Comparison of ENCODE assay signal across 8 cellular contexts in genomic region chr14:90382491-90383125, GRCh38. TPM values are rescaled to one million over a fixed set of nuclear protein-coding genes. Genes with fewer than 3 reads are reported as not detected.
A peak's percentile ranks its signal among the peaks of the same experiment; 100 is the strongest.
DNase-seq lines count a peak whose midpoint lies in the region; ATAC-seq and TF ChIP-seq lines count a peak whose summit lies in the region.

No MANE protein-coding gene starts in this region.

- H3K4me3 ChIP-seq in ACC112 (ENCODE audit: low read depth, low read length) (peak overlapping the region; percentile 76), adipocyte (ENCODE audit: low read length) (peak overlapping the region; percentile 90), right atrium auricular region (peak overlapping the region; percentile 41 to 68), aorta (ENCODE audit: low read length in 2 of 2) (peak overlapping the region; percentile 53 to 80)

- H3K27me3 ChIP-seq in ACC112 (ENCODE audit: insufficient read depth, low read length) = no peaks in the 10 kb centered on the region
- no peaks in the 10 kb centered on the region for H3K27me3 ChIP-seq in adipocyte (replicated peaks; ENCODE audit: control insufficient read depth, insufficient read depth, low read length)
- no peaks in the 10 kb centered on the region for H3K27me3 ChIP-seq in right atrium auricular region
- H3K27me3 ChIP-seq in aorta (ENCODE audit: control insufficient read depth in 1 of 2, insufficient read depth in 2 of 2, low read length in 1 of 2) = no peaks in the 10 kb centered on the region

- H3K79me2 ChIP-seq in ACC112 (ENCODE audit: control insufficient read depth, insufficient read depth, low read length, unreplicated experiment) = no peaks in the 10 kb centered on the region

- H3K9ac ChIP-seq in adipocyte (ENCODE audit: low read length) = peak overlapping the region; percentile 99

- H2AFZ ChIP-seq in ACC112 (ENCODE audit: low read length, unreplicated experiment) = peak overlapping the region; percentile 60

- H3K36me3 ChIP-seq in ACC112 (ENCODE audit: insufficient read depth, low read length) = no peaks in the 10 kb centered on the region
- no peaks in the 10 kb centered on the region for H3K36me3 ChIP-seq in adipocyte (ENCODE audit: control insufficient read depth, insufficient read depth, low read length, severe bottlenecking)
- H3K36me3 ChIP-seq in right atrium auricular region = no peaks in the 10 kb centered on the region
- no peaks in the 10 kb centered on the region for H3K36me3 ChIP-seq in aorta (ENCODE audit: control insufficient read depth in 1 of 2, insufficient read depth in 2 of 2, low read length in 1 of 2)

- H3K4me1 ChIP-seq in ACC112 (ENCODE audit: control insufficient read depth, insufficient read depth, low read length, unreplicated experiment) (peaks cover 34% of the 10 kb centered on the region), adipocyte (ENCODE audit: control insufficient read depth, insufficient read depth, low read length) (peaks cover 47% of the 10 kb centered on the region), right atrium auricular region (peaks cover 0 to 30% of the 10 kb centered on the region in 2 donors), aorta (ENCODE audit: control insufficient read depth in 1 of 2, insufficient read depth in 2 of 2, low read length in 2 of 2) (peaks cover 0 to 4% of the 10 kb centered on the region in 2 donors)

- DNase-seq in RPMI7951 (ENCODE audit: low read depth) (peak; percentile 68), adipocyte (ENCODE audit: low read depth) (peak; percentile 87), right atrium auricular region (ENCODE audit: low spot score) (peak; percentile 85), putamen (ENCODE audit: low spot score) (peak; percentile 88), aorta (peak; percentile 80 to 91)

- no peaks in the 10 kb centered on the region for H3K9me3 ChIP-seq in adipocyte (ENCODE audit: control insufficient read depth, low read length)
- H3K9me3 ChIP-seq in right atrium auricular region = no peaks in the 10 kb centered on the region
- no peaks in the 10 kb centered on the region for H3K9me3 ChIP-seq in aorta (ENCODE audit: control insufficient read depth, low read length)

- intact Hi-C loops in aorta (cut with DNase I) = loop anchor here (1.0 to 10.0 kb wide), 5 partner anchors 14 to 372 kb away; partner anchors contain the start of genes CALM1 (in 2 of the 2) and NRDE2 (in 2 of the 2)

- WGBS in aorta, 2 donors = 0% methylated on average over 34 of the region's 34 CpGs

- ATAC-seq in GM18870 (IDR thresholded peaks at IDR 0.05; ENCODE audit: unreplicated experiment) (peak; percentile 8), HG03565 (IDR thresholded peaks at IDR 0.05; ENCODE audit: unreplicated experiment) (peak; percentile 0), aorta (ENCODE audit: low FRiP score) (peak; percentile 88)

- H3K27ac ChIP-seq in ACC112 (ENCODE audit: low read depth, low read length) = peak overlapping the region; percentile 91
- peak overlapping the region; percentile 99 to 100 for H3K27ac ChIP-seq in right atrium auricular region
- peak overlapping the region; percentile 96 to 99 for H3K27ac ChIP-seq in aorta (ENCODE audit: low read depth in 1 of 2, low read length in 2 of 2)

- no peak for TF ChIP-seq CTCF in right atrium auricular region (IDR thresholded peaks at IDR 0.05)

RNA-seq across cellular contexts. Expression of gene CALM1, which starts 14.2 kb away (rescaled TPM):
- total RNA-seq in RPMI7951 (2014; rRNA removed; shearing (Covaris generic)) = 269 and 327 TPM in 2 replicates
- total RNA-seq in right atrium auricular region (100 to 1,000 TPM; 409 to 443 TPM), aorta (100 to 1,000 TPM; 438 to 595 TPM)
- 100 to 1,000 TPM; 279 to 494 TPM for polyA plus RNA-seq in aorta

RNA-seq across cellular contexts. Expression of gene NRDE2, which starts 50.9 kb away (rescaled TPM):
- 5.0 and 5.2 TPM in 2 replicates for total RNA-seq in RPMI7951 (2014; rRNA removed; shearing (Covaris generic))
- total RNA-seq in right atrium auricular region = 1 to 10 TPM; 5.9 to 6.9 TPM
- total RNA-seq in aorta = 10 to 100 TPM; 20.4 to 28.5 TPM
- 10 to 100 TPM in 1 of 2 donors, 1 to 10 TPM in 1; 3.4 to 16.1 TPM for polyA plus RNA-seq in aorta

Comparison
In these comparisons a context has a peak if more than half of its experiments do, and no peak if none do; other contexts are left out.
1. Peak in every context shown above with its lines: DNase-seq, ATAC-seq, H3K4me3 ChIP-seq and H3K27ac ChIP-seq.
2. ATAC-seq: peak in every context shown above with its lines; median percentile 88 in aorta; 8 in GM18870; 0 in HG03565.